1 cellular context compared by ENCODE assay signal in genomic region chrX:120228187-120228908, GRCh38.
TF ChIP-seq lines count a peak whose summit lies in the region.

No MANE protein-coding gene starts in this region.

TF ChIP-seq in WTC11, 78 proteins besides CTCF, POLR2A, EP300 and RAD21 (continued from another document):
- TF ChIP-seq ATF2 (CRISPR knock-in tag; IDR thresholded peaks at IDR 0.05; ENCODE audit: borderline replicate concordance, low read depth), result no peak
- TF ChIP-seq GRHL2 (CRISPR knock-in tag; IDR thresholded peaks at IDR 0.05; ENCODE audit: insufficient replicate concordance, severe bottlenecking), result no peak
- no peak for TF ChIP-seq JAZF1 (CRISPR knock-in tag; IDR thresholded peaks at IDR 0.05)
- no peak for TF ChIP-seq MXD4 (CRISPR knock-in tag; IDR thresholded peaks at IDR 0.05; ENCODE audit: borderline replicate concordance)
- no peak for TF ChIP-seq ZMAT4 (CRISPR knock-in tag; IDR thresholded peaks at IDR 0.05)
- TF ChIP-seq KAT7 (CRISPR knock-in tag; IDR thresholded peaks at IDR 0.05; ENCODE audit: borderline replicate concordance), result no peak
- no peak for TF ChIP-seq ZBTB21 (CRISPR knock-in tag; IDR thresholded peaks at IDR 0.05; ENCODE audit: borderline replicate concordance)
- TF ChIP-seq SMAD4 (CRISPR knock-in tag; IDR thresholded peaks at IDR 0.05), result no peak
TF ChIP-seq in WTC11: peak in this region for 0.
